Comparison of ENCODE assay signal across 8 cellular contexts in the genomic region with DNA sequence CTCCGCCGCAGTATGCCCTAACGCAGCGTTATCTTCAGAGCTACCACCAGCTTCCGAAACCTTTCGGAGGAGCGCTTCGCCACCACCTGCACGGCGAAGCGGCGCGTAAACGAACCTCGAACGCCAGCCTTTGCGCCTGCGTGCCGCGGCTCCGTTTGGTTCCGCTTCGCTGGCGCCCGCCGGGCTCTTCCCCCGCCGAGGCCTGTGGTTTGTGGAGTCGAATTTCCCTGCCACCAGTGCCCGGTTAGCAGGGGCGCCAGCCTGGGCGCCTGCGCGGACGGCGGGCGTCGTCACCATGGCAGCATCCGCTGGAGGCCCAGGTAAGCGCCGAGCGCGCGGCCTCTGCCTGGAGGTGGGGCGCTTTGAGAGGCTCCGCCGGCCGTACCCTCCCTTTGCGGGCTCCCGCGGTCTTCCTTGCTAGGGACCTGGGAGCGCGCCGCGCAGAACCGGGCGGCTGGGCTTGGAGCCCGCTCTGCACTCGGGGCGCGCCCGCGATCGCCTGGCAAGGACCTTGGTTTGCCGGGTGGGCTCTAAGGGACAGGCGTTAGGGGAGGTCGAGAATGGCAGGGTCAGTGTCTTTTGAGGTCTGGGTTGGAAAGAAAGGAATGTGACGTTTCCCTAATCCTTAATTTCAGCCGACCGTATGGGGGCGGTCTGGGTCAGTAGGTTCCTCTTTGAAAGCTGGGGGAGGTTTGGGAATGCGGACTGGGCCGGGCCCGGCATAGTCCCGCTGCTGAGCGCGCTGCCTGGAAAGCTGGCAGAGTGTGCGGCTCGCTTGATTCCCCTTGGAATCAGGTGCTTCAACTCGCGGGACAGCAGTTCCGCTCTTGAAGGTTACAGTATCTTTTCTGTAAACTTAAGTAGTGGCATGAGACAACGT. TPM values are rescaled to one million over a fixed set of nuclear protein-coding genes. Genes with fewer than 3 reads are reported as not detected.
DNase-seq lines count a peak whose midpoint lies in the region; ATAC-seq and TF ChIP-seq lines count a peak whose summit lies in the region.

A gene with protein sequence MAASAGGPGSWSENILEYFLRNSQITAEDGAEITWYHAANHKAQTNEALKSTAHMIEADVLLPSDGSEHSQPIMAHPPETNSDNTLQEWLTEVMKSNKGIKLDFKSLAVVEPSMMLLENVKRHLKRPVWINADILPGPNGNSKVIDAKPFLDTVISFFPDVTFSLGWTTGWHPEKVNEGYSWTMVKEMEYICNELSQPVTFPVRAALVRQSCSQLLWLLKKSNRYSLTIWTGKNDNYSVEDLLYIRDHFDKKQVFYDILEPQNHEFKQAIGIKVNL (plus strand): TSS at position 272 of the 880 bp plus-strand sequence. CDS start 24 bp downstream, at position 296.

- H3K4me3 ChIP-seq in brain microvascular endothelial cell (ENCODE audit: low read depth, low read length) (peak within 1 kb of the TSS; percentile 77), iPS DF 6.9 (ENCODE audit: low read length) (peak within 1 kb of the TSS; percentile 57; the same call in 1 of the 2 replicates)

- no peaks in the 10 kb centered on the region for H3K27me3 ChIP-seq in brain microvascular endothelial cell (replicated peaks)
- no peaks in the 10 kb centered on the region for H3K27me3 ChIP-seq in iPS DF 6.9 (ENCODE audit: control insufficient read depth, insufficient read depth, low read length)

- no peaks in the 10 kb centered on the region; the same call in 1 of the 2 replicates for H3K9me3 ChIP-seq in iPS DF 6.9 (ENCODE audit: control insufficient read depth, insufficient read depth, low read length)

- intact Hi-C loops in sciatic nerve (cut with DNase I): no loop called here

- in situ Hi-C loops in brain microvascular endothelial cell (cut with HindIII; ENCODE audit: low pct_ligation_motif_present, low sequenced_read_pairs): no loop called here

- DNase-seq in SIG-M5 treated with dmso at 0.1 percent for 504 hours (lab: John Stamatoyannopoulos, UW; ENCODE audit: unreplicated experiment): peak; percentile 90
- DNase-seq in SIG-M5 (lab: John Stamatoyannopoulos, UW): no peak
- peak; percentile 80 for DNase-seq in NCI-H2081 treated with DMSO at 0.1 percent for 48 hours (lab: John Stamatoyannopoulos, UW)
- peak; percentile 85 for DNase-seq in UCSD-AML1 (lab: John Stamatoyannopoulos, UW; ENCODE audit: unreplicated experiment)
- peak; percentile 63 for DNase-seq in brain microvascular endothelial cell
- peak; percentile 91 for DNase-seq in iPS DF 6.9 (ENCODE audit: low read depth, low spot score)
- DNase-seq in sciatic nerve (ENCODE audit: low spot score): peak; percentile 83

- WGBS in iPS DF 6.9 (ENCODE audit: insufficient coverage, insufficient read length): no CpG with 5 or more reads among the region's 83 CpGs

- H3K4me1 ChIP-seq in iPS DF 6.9 (ENCODE audit: control insufficient read depth, insufficient read depth, low read length): no peaks in the 10 kb centered on the region

- peak; percentile 23 for TF ChIP-seq CTCF in brain microvascular endothelial cell (IDR thresholded peaks at IDR 0.05; ENCODE audit: low read depth, low read length, missing control alignments)

- ATAC-seq in HG03045 (IDR thresholded peaks at IDR 0.05; ENCODE audit: unreplicated experiment) (peak; percentile 84), sciatic nerve (peak; percentile 95)

- H3K36me3 ChIP-seq in brain microvascular endothelial cell (replicated peaks) (no peaks in the 10 kb centered on the region), iPS DF 6.9 (ENCODE audit: control insufficient read depth, insufficient read depth, low read length) (no peaks in the 10 kb centered on the region; the same call in 1 of the 2 replicates)

- H3K27ac ChIP-seq in brain microvascular endothelial cell (peak within 1 kb of the TSS; percentile 38), iPS DF 6.9 (ENCODE audit: low read length) (no peak within 1 kb of the TSS)

RNA-seq across cellular contexts. Expression of the gene that starts here (rescaled TPM):
- 3.9 TPM for total RNA-seq in sciatic nerve
